Comparison of ENCODE assay signal across 29 cellular contexts in genomic region chr7:50940621-50941020, GRCh38.
DNase-seq lines count a peak whose midpoint lies in the region; ATAC-seq and TF ChIP-seq lines count a peak whose summit lies in the region.
"Had no signal": no experiment of that assay in that cellular context is flagged by ENCODE, and none has a peak within 500 bp of the region (broad histone marks: within the 10 kb centered on the region; RNA-seq: fewer than 3 reads in every experiment).

No MANE protein-coding gene starts in this region.

- H3K4me1 ChIP-seq in heart right ventricle: peaks cover 0 to 7% (median 0%) of the 10 kb centered on the region in 9 donors
- H3K4me1 ChIP-seq: A549, Caco-2, esophagus muscularis mucosa, right atrium auricular region, transverse colon had no signal

- DNase-seq in AG20443 (ENCODE audit: low spot score): peak; percentile 48
- peak; percentile 44 for DNase-seq in H4 (ENCODE audit: low spot score)
- DNase-seq in astrocyte of the hippocampus (ENCODE audit: low read depth, low spot score): peak; percentile 65
- DNase-seq in foreskin melanocyte: peak; percentile 83
- no peak for DNase-seq in heart right ventricle
- DNase-seq: activated CD4-positive, alpha-beta T cell treated with anti-CD3 and anti-CD28 coated beads, Interleukin-2, amount 50 U/mL, for 4 hours; activated naive CD4-positive, alpha-beta T cell treated with Interleukin-2 at 50 U/mL for 16 hours; activated T-cell treated with anti-CD3 and anti-CD28 coated beads, Interleukin-2, amount 50 U/mL, for 72 hours; Caco-2; cortex of kidney; DMS79; endodermal cell; midbrain; NCI-H1092 treated with DMSO at 0.1 percent for 48 hours; NCI-H187 treated with DMSO at 0.1 percent for 48 hours; NCI-H524 treated with DMSO at 0.1 percent for 48 hours; stimulated activated CD4-positive, alpha-beta T cell treated with anti-CD3 and anti-CD28 coated beads, Interleukin-4, amount 100 ng/mL, for 1 hour; transverse colon had no signal

- H3K27me3 ChIP-seq in heart right ventricle: no peaks in the 10 kb centered on the region
- H3K27me3 ChIP-seq: BLaER1, right atrium auricular region, SJCRH30, transverse colon had no signal

- no peak overlapping the region for H3K4me3 ChIP-seq in heart right ventricle
- H3K4me3 ChIP-seq: A549, BLaER1, esophagus muscularis mucosa, GM12878, right atrium auricular region, SJCRH30, transverse colon had no signal

- 49 to 52% methylated on average over 6 of the region's 6 CpGs for WGBS in heart right ventricle, 2 donors

- no peak for ATAC-seq in HG02571 (IDR thresholded peaks at IDR 0.05; ENCODE audit: unreplicated experiment)
- ATAC-seq in HG02840 (IDR thresholded peaks at IDR 0.05; ENCODE audit: low FRiP score, unreplicated experiment): no peak
- no peak for ATAC-seq in HG02981 (IDR thresholded peaks at IDR 0.05; ENCODE audit: unreplicated experiment)
- no peak for ATAC-seq in heart right ventricle
- ATAC-seq: A549; activated T-cell treated with anti-CD3 and anti-CD28 coated beads, Interleukin-2, amount 50 U/mL, for 72 hours; GM12878; HCT116; WTC11 had no signal

- no peak overlapping the region for H3K27ac ChIP-seq in heart right ventricle
- H3K27ac ChIP-seq: A549, BLaER1, esophagus muscularis mucosa, right atrium auricular region, SJCRH30, transverse colon had no signal

- TF ChIP-seq CTCF in heart right ventricle (IDR thresholded peaks at IDR 0.05): no peak

- no peaks in the 10 kb centered on the region for H3K36me3 ChIP-seq in heart right ventricle
- H3K36me3 ChIP-seq: BLaER1, esophagus muscularis mucosa, right atrium auricular region, SJCRH30, transverse colon had no signal

- H3K9me3 ChIP-seq in heart right ventricle: peaks cover 0 to 6% (median 0%) of the 10 kb centered on the region in 11 donors
- H3K9me3 ChIP-seq: A549, esophagus muscularis mucosa, SJCRH30, transverse colon had no signal

- intact Hi-C loops in heart right ventricle (cut with DNase I): no loop called here

Comparison
In these comparisons a context has a peak if more than half of its experiments do, and no peak if none do; other contexts are left out.
1. DNase-seq: peak in AG20443 (single experiment), H4 (single experiment), astrocyte of the hippocampus (single experiment) and foreskin melanocyte (single experiment); none in heart right ventricle (0 of 2).